ENCODE assay signal across 12 cellular contexts in the genomic region with DNA sequence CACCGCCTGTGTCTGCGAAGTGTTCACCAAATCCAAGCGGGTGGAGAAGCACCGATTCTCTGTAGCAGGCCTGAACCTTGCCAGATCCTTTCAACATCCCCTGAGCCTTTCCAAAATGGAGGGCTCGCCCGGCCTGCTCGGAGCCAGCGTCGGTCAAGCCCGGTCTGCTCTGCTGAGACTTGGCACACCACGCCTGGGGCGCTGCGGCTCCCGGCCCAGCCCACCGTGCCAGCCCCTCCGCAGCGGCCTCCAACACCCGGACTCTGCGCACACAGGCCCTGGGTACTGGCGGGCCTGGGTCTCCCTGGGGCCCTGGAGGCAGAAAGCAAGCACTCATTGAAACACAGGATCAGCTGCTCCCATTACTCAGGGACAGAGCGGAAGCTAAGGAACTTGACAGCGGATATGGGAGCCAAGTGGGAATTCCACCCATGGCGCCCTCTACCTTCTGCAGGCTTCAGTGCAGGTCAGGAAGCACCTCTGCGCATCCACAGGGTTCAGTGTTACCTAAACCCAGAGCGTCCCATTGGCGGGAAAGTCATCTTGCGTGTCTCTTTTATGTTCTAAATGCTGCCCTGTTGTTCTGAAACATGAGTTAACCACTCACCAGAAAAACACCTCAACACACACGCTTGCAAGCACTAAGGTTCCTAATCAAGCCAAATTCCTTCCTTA.
DNase-seq lines count a peak whose midpoint lies in the region; ATAC-seq and TF ChIP-seq lines count a peak whose summit lies in the region.
"Had no signal": no experiment of that assay in that cellular context is flagged by ENCODE, and none has a peak within 500 bp of the region (broad histone marks: within the 10 kb centered on the region; RNA-seq: fewer than 3 reads in every experiment).

No MANE protein-coding gene starts in this region.

- H3K9me3 ChIP-seq in HAP-1: no peaks in the 10 kb centered on the region
- no peaks in the 10 kb centered on the region for H3K9me3 ChIP-seq in lower lobe of right lung
- H3K9me3 ChIP-seq: neutrophil had no signal

- DNase-seq in BJ (ENCODE audit: low read depth) (no peak), HAP-1 (ENCODE audit: low spot score in 2 of 2) (peak; percentile 7 to 50), brain microvascular endothelial cell (no peak), lower lobe of right lung (no peak), G401 (ENCODE audit: low spot score) (no peak), Right ventricle myocardium inferior (ENCODE audit: missing footprints) (no peak), hypothalamus (lab: John Stamatoyannopoulos, UW) (no peak)
- DNase-seq: activated T-cell treated with anti-CD3 and anti-CD28 coated beads, Interleukin-2, amount 50 U/mL, for 24 hours; KG1 had no signal

- no peaks in the 10 kb centered on the region for H3K4me1 ChIP-seq in HAP-1
- H3K4me1 ChIP-seq in lower lobe of right lung: peaks cover 7% of the 10 kb centered on the region

- POLR2A ChIA-PET in BJ (lab: Charles Lee): no interaction called here

- H3K4me3 ChIP-seq in BJ (ENCODE audit: low read depth, low read length) (no peak overlapping the region), HAP-1 (no peak overlapping the region), brain microvascular endothelial cell (ENCODE audit: low read depth, low read length) (no peak overlapping the region), lower lobe of right lung (no peak overlapping the region)
- H3K4me3 ChIP-seq: SK-N-MC had no signal

- ATAC-seq in lower lobe of right lung: peak; percentile 31 to 68
- ATAC-seq in GM21360 (IDR thresholded peaks at IDR 0.05; ENCODE audit: unreplicated experiment): no peak
- ATAC-seq in Right ventricle myocardium inferior: no peak

- TF ChIP-seq CTCF in BJ (IDR thresholded peaks at IDR 0.05; ENCODE audit: insufficient read depth, low read depth, low read length): peak; percentile 25; the same call in 1 of the 2 replicates
- peak; percentile 60 for TF ChIP-seq CTCF in brain microvascular endothelial cell (IDR thresholded peaks at IDR 0.05; ENCODE audit: low read depth, low read length, missing control alignments)
- TF ChIP-seq CTCF in lower lobe of right lung (IDR thresholded peaks at IDR 0.05): peak; percentile 37

- intact Hi-C loops in lower lobe of right lung (cut with DNase I) (no loop called here), Right ventricle myocardium inferior (cut with DNase I) (no loop called here)

- no peaks in the 10 kb centered on the region for H3K36me3 ChIP-seq in BJ (ENCODE audit: control insufficient read depth, insufficient read depth, low read length)
- no peaks in the 10 kb centered on the region for H3K36me3 ChIP-seq in HAP-1 (replicated peaks)
- no peaks in the 10 kb centered on the region for H3K36me3 ChIP-seq in brain microvascular endothelial cell (replicated peaks)
- no peaks in the 10 kb centered on the region for H3K36me3 ChIP-seq in lower lobe of right lung
- H3K36me3 ChIP-seq: neutrophil had no signal

- H3K27me3 ChIP-seq in BJ (ENCODE audit: control insufficient read depth, insufficient read depth, low read length) (no peaks in the 10 kb centered on the region), HAP-1 (ENCODE audit: low read depth) (no peaks in the 10 kb centered on the region), brain microvascular endothelial cell (replicated peaks) (no peaks in the 10 kb centered on the region), lower lobe of right lung (ENCODE audit: low read depth) (no peaks in the 10 kb centered on the region)
- H3K27me3 ChIP-seq: neutrophil had no signal

- CTCF ChIA-PET in BJ (lab: Yijun Ruan, JAX): no interaction called here

- H3K27ac ChIP-seq in brain microvascular endothelial cell: no peak overlapping the region
- no peak overlapping the region for H3K27ac ChIP-seq in lower lobe of right lung
- H3K27ac ChIP-seq: neutrophil, SK-N-MC had no signal

- in situ Hi-C loops in HAP-1 (cut with MboI; ENCODE audit: low sequenced_read_pairs): no loop called here
- in situ Hi-C loops in brain microvascular endothelial cell (cut with HindIII; ENCODE audit: low pct_ligation_motif_present, low sequenced_read_pairs): no loop called here
- in situ Hi-C loops in G401 (cut with HindIII; ENCODE audit: low sequenced_read_pairs): no loop called here

Comparison
In these comparisons a context has a peak if more than half of its experiments do, and no peak if none do; other contexts are left out.
1. DNase-seq: peak in HAP-1 (2 of 2); none in BJ (single experiment), brain microvascular endothelial cell (single experiment), lower lobe of right lung (single experiment), G401 (single experiment), Right ventricle myocardium inferior (single experiment) and hypothalamus (0 of 51).
2. ATAC-seq: peak in lower lobe of right lung (2 of 2); none in GM21360 (single experiment) and Right ventricle myocardium inferior (single experiment).
3. Peak in every context shown above with its lines, with median percentiles within 50 percentile points of each other: CTCF ChIP-seq.